Comparison of ENCODE assay signal across 8 cellular contexts in genomic region chr17:48215583-48216139, GRCh38.
DNase-seq lines count a peak whose midpoint lies in the region; ATAC-seq and TF ChIP-seq lines count a peak whose summit lies in the region.

No MANE protein-coding gene starts in this region.

- H3K4me1 ChIP-seq in CD4-positive, CD25-positive, alpha-beta regulatory T cell (ENCODE audit: control insufficient read depth, insufficient read depth, low read length, poor library complexity, severe bottlenecking) = no peaks in the 10 kb centered on the region
- H3K4me1 ChIP-seq in OCI-LY3 (ENCODE audit: low read length) = peaks cover 16% of the 10 kb centered on the region

- no peak overlapping the region for H3K27ac ChIP-seq in CD4-positive, CD25-positive, alpha-beta regulatory T cell (ENCODE audit: insufficient read depth, low read length, poor library complexity, severe bottlenecking)
- no peak overlapping the region for H3K27ac ChIP-seq in OCI-LY3 (ENCODE audit: low read length)

- H2AFZ ChIP-seq in OCI-LY3 (ENCODE audit: low read depth, low read length) = no peak overlapping the region

- H3K79me2 ChIP-seq in OCI-LY3 (ENCODE audit: low read length) = no peaks in the 10 kb centered on the region

- ATAC-seq in CD4-positive, CD25-positive, alpha-beta regulatory T cell (ENCODE audit: low read depth in 2 of 2) = no peak
- ATAC-seq in GM18909 (IDR thresholded peaks at IDR 0.05; ENCODE audit: poor library complexity, unreplicated experiment) = no peak
- no peak for ATAC-seq in GM18511 (IDR thresholded peaks at IDR 0.05; ENCODE audit: unreplicated experiment)

- peaks cover 25% of the 10 kb centered on the region for H3K36me3 Mint-ChIP-seq in CD4-positive, CD25-positive, alpha-beta regulatory T cell

- H4K20me1 ChIP-seq in OCI-LY3 (ENCODE audit: insufficient read depth, low read length) = no peaks in the 10 kb centered on the region

- peaks cover 18 to 45% (median 37%) of the 10 kb centered on the region in 4 donors for H3K4me1 Mint-ChIP-seq in CD4-positive, CD25-positive, alpha-beta regulatory T cell

- no peak overlapping the region for H3K4me3 Mint-ChIP-seq in CD4-positive, CD25-positive, alpha-beta regulatory T cell

- no peak overlapping the region for H3K4me3 ChIP-seq in CD4-positive, CD25-positive, alpha-beta regulatory T cell (ENCODE audit: low read depth, low read length)
- no peak overlapping the region for H3K4me3 ChIP-seq in OCI-LY3 (ENCODE audit: low read length)
- no peak overlapping the region for H3K4me3 ChIP-seq in epithelial cell of esophagus (ENCODE audit: low read length)
- no peak overlapping the region for H3K4me3 ChIP-seq in retinal pigment epithelial cell (ENCODE audit: low read length)

- TF ChIP-seq CTCF in OCI-LY3 (IDR thresholded peaks at IDR 0.05; ENCODE audit: low read depth, low read length) (peak; percentile 55), epithelial cell of esophagus (IDR thresholded peaks at IDR 0.05; ENCODE audit: insufficient read depth, low read depth, low read length, missing control alignments) (peak; percentile 58), retinal pigment epithelial cell (conservative IDR thresholded peaks at IDR 0.05; ENCODE audit: low read depth, low read length) (peak; percentile 74)

- POLR2A ChIA-PET in HEK293T (lab: Yijun Ruan, JAX) = interaction anchor here (0.8 to 1.4 kb wide), 3 partner anchors 400 to 407 kb away, joined by 3 to 4 read pairs (median 4); no protein-coding TSS in a partner anchor

- no peak overlapping the region for H3K4me2 ChIP-seq in OCI-LY3 (ENCODE audit: low read length)

- DNase-seq in CD4-positive, CD25-positive, alpha-beta regulatory T cell = no peak
- DNase-seq in HEK293T (ENCODE audit: extremely low spot score) (peak; percentile 75), epithelial cell of esophagus (ENCODE audit: low read depth) (peak; percentile 58), retinal pigment epithelial cell (ENCODE audit: low read depth) (no peak)
- no peak for DNase-seq in stimulated activated CD4-positive, alpha-beta T cell treated with anti-CD3 and anti-CD28 coated beads, Interleukin-2, amount 100 ng/mL, for 48 hours

- peak overlapping the region; percentile 2 to 69 (median 47) for H3K27ac Mint-ChIP-seq in CD4-positive, CD25-positive, alpha-beta regulatory T cell

- peaks cover 35% of the 10 kb centered on the region for H3K36me3 ChIP-seq in CD4-positive, CD25-positive, alpha-beta regulatory T cell (ENCODE audit: control insufficient read depth, insufficient read depth, low read length)
- no peaks in the 10 kb centered on the region for H3K36me3 ChIP-seq in OCI-LY3 (replicated peaks; ENCODE audit: low read depth, low read length)

- no peaks in the 10 kb centered on the region for H3K9me3 ChIP-seq in CD4-positive, CD25-positive, alpha-beta regulatory T cell (ENCODE audit: control insufficient read depth in 2 of 2, low read length in 2 of 2)
- H3K9me3 ChIP-seq in OCI-LY3 (ENCODE audit: insufficient read depth, low read length) = no peaks in the 10 kb centered on the region

- H3K27me3 Mint-ChIP-seq in CD4-positive, CD25-positive, alpha-beta regulatory T cell = no peaks in the 10 kb centered on the region

- CTCF ChIA-PET in HEK293T (lab: Yijun Ruan, JAX) = interaction anchor here (0.5 to 2.1 kb wide), 30 partner anchors 9 to 405 kb away, joined by 3 to 17 read pairs (median 4); partner anchors contain the start of gene HOXB8

- no peak overlapping the region for H3K9ac ChIP-seq in OCI-LY3 (ENCODE audit: low read length)

- H3K9me3 Mint-ChIP-seq in CD4-positive, CD25-positive, alpha-beta regulatory T cell = no peaks in the 10 kb centered on the region

- H3K27me3 ChIP-seq in CD4-positive, CD25-positive, alpha-beta regulatory T cell (ENCODE audit: control insufficient read depth, insufficient read depth, low read length) = no peaks in the 10 kb centered on the region
- H3K27me3 ChIP-seq in OCI-LY3 (ENCODE audit: low read depth, low read length) = no peaks in the 10 kb centered on the region

TF ChIP-seq in HEK293T, 16 proteins besides CTCF, POLR2A, EP300 and RAD21:
- TF ChIP-seq L3MBTL2 (conservative IDR thresholded peaks at IDR 0.05) = no peak
- TF ChIP-seq PKNOX1 (IDR thresholded peaks at IDR 0.05) = peak; percentile 71

Comparison
In these comparisons a context has a peak if more than half of its experiments do, and no peak if none do; other contexts are left out.
1. DNase-seq: peak in HEK293T (single experiment) and epithelial cell of esophagus (single experiment); none in CD4-positive, CD25-positive, alpha-beta regulatory T cell (0 of 3), retinal pigment epithelial cell (single experiment) and stimulated activated CD4-positive, alpha-beta T cell treated with anti-CD3 and anti-CD28 coated beads, Interleukin-2, amount 100 ng/mL, for 48 hours (0 of 2).
2. Peak in every context shown above with its lines, with median percentiles within 50 percentile points of each other: CTCF ChIP-seq.